ENCODE assay signal across 21 cellular contexts in genomic region chr15:38859574-38859973, GRCh38.
"Had no signal": no experiment of that assay in that cellular context is flagged by ENCODE, and none has a peak within 500 bp of the region (broad histone marks: within the 10 kb centered on the region; RNA-seq: fewer than 3 reads in every experiment).

No MANE protein-coding gene starts in this region.

- H3K36me3 Mint-ChIP-seq: immature natural killer cell; mesothelial cell of epicardium; naive thymus-derived CD4-positive, alpha-beta T cell had no signal

- DNase-seq: effector CD8-positive, alpha-beta T cell; effector memory CD8-positive, alpha-beta T cell; endodermal cell; erythroblast; foreskin keratinocyte; immature natural killer cell; islet precursor cell; kidney; kidney glomerular epithelial cell; left lung; left ventricle myocardium superior; lower lobe of right lung; mesenchymal stem cell; naive thymus-derived CD4-positive, alpha-beta T cell had no signal

- H3K4me2 ChIP-seq: hepatocyte had no signal

- H2AFZ ChIP-seq: hepatocyte had no signal

- H3K4me3 Mint-ChIP-seq: effector memory CD8-positive, alpha-beta T cell; endodermal cell; immature natural killer cell; mesothelial cell of epicardium; naive thymus-derived CD4-positive, alpha-beta T cell had no signal

- H3K4me1 Mint-ChIP-seq: endodermal cell, immature natural killer cell had no signal

- H3K27me3 ChIP-seq: gastroesophageal sphincter, heart left ventricle, hepatocyte, left lung had no signal

- H3K27ac ChIP-seq: coronary artery, epithelial cell of prostate, foreskin keratinocyte, gastroesophageal sphincter, heart left ventricle, hepatocyte, left lung, lower lobe of right lung had no signal

- H3K9me3 ChIP-seq: gastroesophageal sphincter, heart left ventricle, left lung, lower lobe of right lung had no signal

- H3K79me2 ChIP-seq: hepatocyte had no signal

- H3K27ac Mint-ChIP-seq: effector memory CD8-positive, alpha-beta T cell; endodermal cell; immature natural killer cell; mesothelial cell of epicardium; naive thymus-derived CD4-positive, alpha-beta T cell had no signal

- H3K4me1 ChIP-seq: foreskin keratinocyte had no signal

- H3K9me3 Mint-ChIP-seq: effector memory CD8-positive, alpha-beta T cell; endodermal cell; immature natural killer cell; mesothelial cell of epicardium; naive thymus-derived CD4-positive, alpha-beta T cell had no signal

- H3K36me3 ChIP-seq: gastroesophageal sphincter, heart left ventricle, left lung, lower lobe of right lung had no signal

- ATAC-seq: effector memory CD8-positive, alpha-beta T cell; esophagus mucosa; foreskin keratinocyte; gastroesophageal sphincter; naive thymus-derived CD4-positive, alpha-beta T cell had no signal

- H3K4me3 ChIP-seq: coronary artery, gastroesophageal sphincter, heart left ventricle, hepatocyte, left lung, lower lobe of right lung had no signal
